ENCODE assay signal across 12 cellular contexts in genomic region chr19:41696402-41697197, GRCh38. TPM values are rescaled to one million over a fixed set of nuclear protein-coding genes. Genes with fewer than 3 reads are reported as not detected.
DNase-seq lines count a peak whose midpoint lies in the region; ATAC-seq and TF ChIP-seq lines count a peak whose summit lies in the region.
"Had no signal": no experiment of that assay in that cellular context is flagged by ENCODE, and none has a peak within 500 bp of the region (broad histone marks: within the 10 kb centered on the region; RNA-seq: fewer than 3 reads in every experiment).

No MANE protein-coding gene starts in this region.

- ATAC-seq in upper lobe of right lung, result no peak
- ATAC-seq: stimulated activated naive B cell treated with anti-CD40 and anti-IgM and Interleukin-4, amounts not matched to agents 10 μg/mL and 1 μg/mL and 100 μg/mL, for 72 hours had no signal

- TF ChIP-seq POLR2A in breast epithelium (IDR thresholded peaks at IDR 0.05), result no peak

- H3K27ac ChIP-seq in breast epithelium (no peak overlapping the region), upper lobe of right lung (no peak overlapping the region)
- H3K27ac ChIP-seq: BLaER1 treated with 17β-estradiol and CSF1 and Interleukin-3, amounts not matched to agents 10 nM and 100 nM; epithelial cell of prostate; neural progenitor cell had no signal

- intact Hi-C loops in breast epithelium (cut with DNase I; ENCODE audit: low total_unique reads) (no loop called here), upper lobe of right lung (cut with DNase I) (no loop called here)

- DNase-seq in T47D (ENCODE audit: low read depth in 1 of 2, low spot score in 1 of 2) (peak; percentile 41 to 64), breast epithelium (ENCODE audit: low spot score in 2 of 2) (no peak), fibroblast of pulmonary artery (ENCODE audit: low read depth) (peak; percentile 3), upper lobe of right lung (peak; percentile 53), GM10266 (ENCODE audit: extremely low spot score) (no peak), hepatic stellate cell (ENCODE audit: low spot score) (no peak), NCI-H1417 (lab: John Stamatoyannopoulos, UW) (no peak)
- DNase-seq: stimulated activated naive B cell treated with anti-CD40 and anti-IgM and Interleukin-4, amounts not matched to agents 10 μg/mL and 1 μg/mL and 100 μg/mL, for 72 hours had no signal

- H3K9me3 ChIP-seq in breast epithelium, result peaks cover 10% of the 10 kb centered on the region in 2 donors
- H3K9me3 ChIP-seq in upper lobe of right lung, result no peaks in the 10 kb centered on the region

- H3K4me3 ChIP-seq in breast epithelium, result no peak overlapping the region
- no peak overlapping the region for H3K4me3 ChIP-seq in fibroblast of pulmonary artery (replicated peaks; ENCODE audit: low read depth, low read length)
- no peak overlapping the region for H3K4me3 ChIP-seq in upper lobe of right lung
- H3K4me3 ChIP-seq: BLaER1 treated with 17β-estradiol and CSF1 and Interleukin-3, amounts not matched to agents 10 nM and 100 nM; neural progenitor cell had no signal

- no peaks in the 10 kb centered on the region for H3K36me3 ChIP-seq in breast epithelium
- H3K36me3 ChIP-seq in upper lobe of right lung, result no peaks in the 10 kb centered on the region
- H3K36me3 ChIP-seq: BLaER1 treated with 17β-estradiol and CSF1 and Interleukin-3, amounts not matched to agents 10 nM and 100 nM; neural progenitor cell had no signal

- no peaks in the 10 kb centered on the region for H3K4me1 ChIP-seq in breast epithelium
- H3K4me1 ChIP-seq in upper lobe of right lung, result no peaks in the 10 kb centered on the region
- H3K4me1 ChIP-seq: neural progenitor cell had no signal

- in situ Hi-C loops in T47D (cut with HindIII; ENCODE audit: low pct_unique_long_range_greater_than_20kb, low sequenced_read_pairs), result no loop called here

- TF ChIP-seq CTCF in breast epithelium (IDR thresholded peaks at IDR 0.05), result no peak
- no peak for TF ChIP-seq CTCF in fibroblast of pulmonary artery (IDR thresholded peaks at IDR 0.05; ENCODE audit: low read length, missing control alignments)
- TF ChIP-seq CTCF in upper lobe of right lung (IDR thresholded peaks at IDR 0.05), result no peak
- TF ChIP-seq CTCF in GM10266 (IDR thresholded peaks at IDR 0.05; ENCODE audit: control insufficient read depth, insufficient read depth, low read depth, missing control alignments), result no peak

- H3K27me3 ChIP-seq in breast epithelium (peaks cover 0 to 39% of the 10 kb centered on the region in 2 donors), upper lobe of right lung (no peaks in the 10 kb centered on the region)
- H3K27me3 ChIP-seq: neural progenitor cell had no signal

TF ChIP-seq in PFSK-1, 5 proteins besides CTCF, POLR2A, EP300 and RAD21:
- peak; percentile 78 to 93 for TF ChIP-seq REST (IDR thresholded peaks at IDR 0.05; ENCODE audit: insufficient read depth in 1 of 2, low read depth in 2 of 2, low read length in 2 of 2)
- TF ChIP-seq TAF1 (IDR thresholded peaks at IDR 0.05; ENCODE audit: borderline replicate concordance, insufficient read depth, low read length), result no peak
- TF ChIP-seq SIN3A (IDR thresholded peaks at IDR 0.05; ENCODE audit: borderline replicate concordance, insufficient read depth, low read length), result no peak
- TF ChIP-seq FOXP2 (optimal IDR thresholded peaks at IDR 0.05; ENCODE audit: borderline replicate concordance, extremely low read depth, extremely low read length, insufficient read depth), result no peak

RNA-seq across cellular contexts. Expression of gene CEACAM7, which starts 8.5 kb away (rescaled TPM):
- 10 to 100 TPM in 1 of 3 donors, under 1 TPM in 1, not detected in 1; 0.15 to 25.2 TPM for total RNA-seq in breast epithelium
- not detected for polyA plus RNA-seq in PFSK-1 (2012; ENCODE audit: insufficient read length, low read depth)
- not detected for total RNA-seq in upper lobe of right lung

RNA-seq across cellular contexts. Expression of gene CEACAM5, which starts 11.8 kb away (rescaled TPM):
- total RNA-seq in breast epithelium (10 to 100 TPM in 1 of 3 donors, not detected in 2; 27.2 TPM), upper lobe of right lung (35.0 TPM)
- not detected for polyA plus RNA-seq in PFSK-1 (2012; ENCODE audit: insufficient read length, low read depth)

RNA-seq across cellular contexts. Expression of gene CEACAM6, which starts 58.7 kb away (rescaled TPM):
- 1 to 10 TPM in 2 of 3 donors, not detected in 1; 1.0 to 6.9 TPM for total RNA-seq in breast epithelium
- not detected for polyA plus RNA-seq in PFSK-1 (2012; ENCODE audit: insufficient read length, low read depth)
- total RNA-seq in upper lobe of right lung, result 732 TPM

Comparison
In these comparisons a context has a peak if more than half of its experiments do, and no peak if none do; other contexts are left out.
1. DNase-seq: peak in T47D (2 of 2), fibroblast of pulmonary artery (single experiment) and upper lobe of right lung (single experiment); none in breast epithelium (0 of 2), GM10266 (single experiment), hepatic stellate cell (single experiment) and NCI-H1417 (0 of 3).
2. RNA of gene CEACAM6, which starts 58.7 kb away (total RNA-seq): 732 TPM in upper lobe of right lung (single experiment); 1.0 to 6.9 TPM in breast epithelium; every median in the first group is over 10 times any median in the second.